ENCODE assay signal across 8 cellular contexts in the genomic region with DNA sequence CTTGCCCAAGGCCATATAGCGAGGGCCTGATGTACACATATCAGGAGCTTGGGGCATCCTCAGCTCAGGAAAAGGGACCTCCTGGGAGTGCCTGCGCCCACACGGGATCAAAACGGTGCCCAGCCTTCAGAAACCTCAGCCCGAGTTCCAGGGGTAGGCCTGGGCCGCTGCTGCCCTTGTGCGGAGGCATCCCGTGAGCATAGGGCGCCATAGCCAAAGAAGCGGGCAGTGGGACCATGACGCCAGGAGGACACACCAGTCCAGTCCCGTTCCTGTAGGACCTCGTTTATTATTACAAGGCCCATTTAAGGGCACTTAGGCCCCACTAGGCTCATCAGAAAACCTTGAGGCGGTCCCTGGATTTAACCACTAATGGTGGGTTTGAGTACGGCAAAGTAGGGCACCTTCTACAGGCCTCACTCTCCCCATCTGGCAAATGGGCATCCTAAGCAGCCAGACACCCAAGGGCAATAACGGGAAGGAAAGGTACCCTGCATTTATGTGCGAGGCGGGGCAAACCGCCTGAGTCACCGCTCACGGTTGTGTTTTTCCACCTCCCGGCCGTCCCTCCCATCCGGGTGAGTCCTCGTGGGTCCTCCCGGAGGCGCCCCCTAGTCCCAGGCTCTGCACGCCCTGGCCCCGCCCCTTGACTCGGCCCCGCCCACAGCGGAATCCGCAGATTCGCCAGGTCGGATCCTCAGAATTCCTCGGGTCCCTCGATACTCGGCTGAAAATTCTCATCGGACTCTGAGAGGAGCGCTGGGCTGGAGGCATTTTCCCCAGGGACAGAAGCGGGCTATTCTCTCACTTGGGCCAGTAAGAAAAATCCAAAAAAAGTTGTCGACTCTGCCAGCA. TPM values are rescaled to one million over a fixed set of nuclear protein-coding genes. Genes with fewer than 3 reads are reported as not detected.
DNase-seq lines count a peak whose midpoint lies in the region; ATAC-seq, FAIRE-seq and TF ChIP-seq lines count a peak whose summit lies in the region.

No MANE protein-coding gene starts in this region.

- H3K4me3 ChIP-seq in right atrium auricular region = peak overlapping the region; percentile 90 to 92
- peak overlapping the region; percentile 90 for H3K4me3 ChIP-seq in rectal smooth muscle tissue (ENCODE audit: low read length)

- H3K4me3 Mint-ChIP-seq in T-helper 17 cell = peak overlapping the region; percentile 93

- H3K4me1 ChIP-seq in right atrium auricular region = peaks cover 0 to 37% of the 10 kb centered on the region in 2 donors
- H3K4me1 ChIP-seq in rectal smooth muscle tissue (ENCODE audit: control insufficient read depth, insufficient read depth, low read length) = peaks cover 5% of the 10 kb centered on the region

- no peaks in the 10 kb centered on the region for H3K27me3 Mint-ChIP-seq in T-helper 17 cell

- peak overlapping the region; percentile 96 for H3K27ac ChIP-seq in angular gyrus (ENCODE audit: low read depth, low read length)
- peak overlapping the region; percentile 93 to 98 for H3K27ac ChIP-seq in right atrium auricular region
- peak overlapping the region; percentile 99 for H3K27ac ChIP-seq in rectal smooth muscle tissue (ENCODE audit: low read depth, low read length)

- peak; percentile 18; the same call in 1 of the 2 replicates for TF ChIP-seq POLR2A in H54 (IDR thresholded peaks at IDR 0.05; ENCODE audit: low read depth, low read length)

- peaks cover 29% of the 10 kb centered on the region for H3K4me1 Mint-ChIP-seq in T-helper 17 cell

- H3K27me3 ChIP-seq in right atrium auricular region = no peaks in the 10 kb centered on the region
- H3K27me3 ChIP-seq in rectal smooth muscle tissue (ENCODE audit: control insufficient read depth, insufficient read depth, low read length) = no peaks in the 10 kb centered on the region

- peak overlapping the region; percentile 84 for H3K9ac ChIP-seq in rectal smooth muscle tissue (ENCODE audit: low read length)

- H3K27ac Mint-ChIP-seq in T-helper 17 cell = peak overlapping the region; percentile 96

- DNase-seq in Daoy (ENCODE audit: low read depth) (peak; percentile 90), H54 (ENCODE audit: insufficient read length, low spot score) (peak; percentile 91), NAMALWA (ENCODE audit: low spot score) (peak; percentile 89), T-helper 17 cell (peak; percentile 69 to 83 (median 81)), right atrium auricular region (ENCODE audit: low spot score) (peak; percentile 83)

- peak; percentile 36 for FAIRE-seq in H54 (lab: Jason Lieb, UNC)

- ATAC-seq in T-helper 17 cell (peak; percentile 65), HG02938 (IDR thresholded peaks at IDR 0.05; ENCODE audit: unreplicated experiment) (no peak)

- H3K36me3 ChIP-seq in right atrium auricular region = peaks cover 30% of the 10 kb centered on the region
- H3K36me3 ChIP-seq in rectal smooth muscle tissue (ENCODE audit: control insufficient read depth, insufficient read depth, low read length) = peaks cover 20% of the 10 kb centered on the region

- no peaks in the 10 kb centered on the region for H3K9me3 ChIP-seq in T-helper 17 cell (ENCODE audit: control insufficient read depth, low read length, poor library complexity, severe bottlenecking)
- H3K9me3 ChIP-seq in right atrium auricular region = no peaks in the 10 kb centered on the region

- TF ChIP-seq CTCF in right atrium auricular region (IDR thresholded peaks at IDR 0.05) = peak in 1 of 2 donors; percentile 18

- peaks cover 7% of the 10 kb centered on the region for H3K36me3 Mint-ChIP-seq in T-helper 17 cell (ENCODE audit: low read depth)

RNA-seq across cellular contexts. Expression of a gene that starts 0.7 kb away (rescaled TPM):
- total RNA-seq in Daoy (2014; rRNA removed; shearing (Covaris generic)) = 1.0 and 1.1 TPM in 2 replicates
- total RNA-seq in T-helper 17 cell (10 to 100 TPM; 31.3 to 45.5 TPM), right atrium auricular region (1 to 10 TPM; 3.8 to 8.6 TPM)

RNA-seq across cellular contexts. Expression of a gene that starts 8.0 kb away (rescaled TPM):
- total RNA-seq in Daoy (2014; rRNA removed; shearing (Covaris generic)) = 1.1 and 1.5 TPM in 2 replicates
- total RNA-seq in T-helper 17 cell = 1 to 10 TPM; 6.4 to 7.5 TPM
- 10 to 100 TPM; 22.4 to 23.0 TPM for total RNA-seq in right atrium auricular region

RNA-seq across cellular contexts. Expression of a gene that starts 28.2 kb away (rescaled TPM):
- total RNA-seq in Daoy (2014; rRNA removed; shearing (Covaris generic)) = 1.8 and 3.8 TPM in 2 replicates
- total RNA-seq in T-helper 17 cell (under 1 TPM; 0.21 to 0.60 TPM), right atrium auricular region (1 to 10 TPM; 6.0 to 8.5 TPM)

RNA-seq across cellular contexts. Expression of a gene that starts 33.5 kb away (rescaled TPM):
- total RNA-seq in Daoy (2014; rRNA removed; shearing (Covaris generic)) = 14.0 and 16.3 TPM in 2 replicates
- 10 to 100 TPM; 12.6 to 13.2 TPM for total RNA-seq in T-helper 17 cell
- total RNA-seq in right atrium auricular region = 1 to 10 TPM; 5.7 to 7.9 TPM

RNA-seq across cellular contexts. Expression of a gene that starts 53.6 kb away (rescaled TPM):
- total RNA-seq in Daoy (2014; rRNA removed; shearing (Covaris generic)) = under 0.01 TPM in 1 of 2 replicates, not detected in the other
- total RNA-seq in T-helper 17 cell = under 1 TPM; 0.27 to 0.47 TPM
- 1 to 10 TPM; 1.3 to 2.1 TPM for total RNA-seq in right atrium auricular region
